30 cellular contexts compared by ENCODE assay signal in genomic region chr1:215679231-215679630, GRCh38.
"Had no signal": no experiment of that assay in that cellular context is flagged by ENCODE, and none has a peak within 500 bp of the region (broad histone marks: within the 10 kb centered on the region; RNA-seq: fewer than 3 reads in every experiment).

No MANE protein-coding gene starts in this region.

- H3K9me3 ChIP-seq: colonic mucosa, heart right ventricle had no signal

- H3K27me3 Mint-ChIP-seq: activated CD4-positive, alpha-beta memory T cell treated with anti-CD3 and anti-CD28 coated beads, Interleukin-2, amount 10 ng/mL, durations not matched to agents 7 days and 5 days; activated CD4-positive, alpha-beta T cell treated with anti-CD3 and anti-CD28 coated beads for 36 hours; activated CD4-positive, alpha-beta T cell treated with anti-CD3 and anti-CD28 coated beads, Interleukin-2, amount 10 ng/mL, durations not matched to agents 7 days and 5 days; activated naive CD8-positive, alpha-beta T cell; activated T-cell treated with anti-CD3 and anti-CD28 coated beads, Interleukin-2, amount 50 U/mL, for 24 hours; T-cell; T-helper 17 cell had no signal

- H3K4me1 ChIP-seq: colonic mucosa, heart right ventricle had no signal

- DNase-seq: activated CD4-positive, alpha-beta memory T cell treated with anti-CD3 and anti-CD28 coated beads, Interleukin-2, amount 10 ng/mL, durations not matched to agents 7 days and 5 days; activated CD4-positive, alpha-beta T cell treated with anti-CD3 and anti-CD28 coated beads for 36 hours; activated CD4-positive, alpha-beta T cell treated with anti-CD3 and anti-CD28 coated beads, Interleukin-2, amount 10 ng/mL, durations not matched to agents 7 days and 5 days; activated CD4-positive, alpha-beta T cell treated with anti-CD3 and anti-CD28 coated beads, Interleukin-2, amount 50 U/mL, for 4 hours; activated CD4-positive, CD25-positive, alpha-beta regulatory T cell; activated CD4-positive, CD25-positive, alpha-beta regulatory T cell treated with anti-CD3 and anti-CD28 coated beads, Interleukin-2, amount 50 U/mL, for 72 hours; activated CD8-positive, alpha-beta memory T cell treated with anti-CD3 and anti-CD28 coated beads, Interleukin-2, amount 50 U/mL, for 48 hours; activated gamma-delta T cell; activated naive CD4-positive, alpha-beta T cell; activated naive CD4-positive, alpha-beta T cell treated with anti-CD3 and anti-CD28 coated beads, Interleukin-2, amount 50 U/mL, for 16 hours; activated T-cell treated with anti-CD3 and anti-CD28 coated beads for 4 hours; activated T-cell treated with anti-CD3 and anti-CD28 coated beads, Interleukin-2, amount 50 U/mL, for 24 hours; activated T-cell treated with anti-CD3 and anti-CD28 coated beads, Interleukin-2, amount 50 U/mL, for 72 hours; amniotic stem cell; anterior cingulate cortex; brain microvascular endothelial cell; caudate nucleus; cerebellar nuclear complex; colonic mucosa; effector CD8-positive, alpha-beta T cell; foreskin fibroblast; heart right ventricle; SW 1271; T-cell; T-helper 17 cell; T1000; WERI-Rb-1 had no signal

- H3K4me3 ChIP-seq: colonic mucosa, heart right ventricle had no signal

- H3K27ac ChIP-seq: brain microvascular endothelial cell, colonic mucosa, epithelial cell of prostate, heart right ventricle, WERI-Rb-1 had no signal

- H3K27ac Mint-ChIP-seq: activated CD4-positive, alpha-beta memory T cell treated with anti-CD3 and anti-CD28 coated beads, Interleukin-2, amount 10 ng/mL, durations not matched to agents 7 days and 5 days; activated CD4-positive, alpha-beta T cell treated with anti-CD3 and anti-CD28 coated beads for 36 hours; activated CD4-positive, alpha-beta T cell treated with anti-CD3 and anti-CD28 coated beads, Interleukin-2, amount 10 ng/mL, durations not matched to agents 7 days and 5 days; activated naive CD8-positive, alpha-beta T cell; activated T-cell treated with anti-CD3 and anti-CD28 coated beads, Interleukin-2, amount 50 U/mL, for 24 hours; activated T-cell treated with anti-CD3 and anti-CD28 coated beads, Interleukin-2, amount 50 U/mL, for 72 hours; T-cell; T-helper 17 cell; T-helper 2 cell treated with Interferon-gamma antibody and Interleukin-4, amounts not matched to agents 5 μg/mL and 100 μg/mL, for 36 hours had no signal

- H3K36me3 Mint-ChIP-seq: activated naive CD8-positive, alpha-beta T cell; T-cell had no signal

- H3K4me1 Mint-ChIP-seq: activated CD4-positive, alpha-beta memory T cell treated with anti-CD3 and anti-CD28 coated beads, Interleukin-2, amount 10 ng/mL, durations not matched to agents 7 days and 5 days; activated CD4-positive, alpha-beta T cell treated with anti-CD3 and anti-CD28 coated beads for 36 hours; activated CD4-positive, alpha-beta T cell treated with anti-CD3 and anti-CD28 coated beads, Interleukin-2, amount 10 ng/mL, durations not matched to agents 7 days and 5 days; T-cell; T-helper 17 cell had no signal

- H3K36me3 ChIP-seq: brain microvascular endothelial cell, colonic mucosa, heart right ventricle, WERI-Rb-1 had no signal

- H3K4me3 Mint-ChIP-seq: activated CD4-positive, alpha-beta memory T cell treated with anti-CD3 and anti-CD28 coated beads, Interleukin-2, amount 10 ng/mL, durations not matched to agents 7 days and 5 days; activated CD4-positive, alpha-beta T cell treated with anti-CD3 and anti-CD28 coated beads for 36 hours; activated CD4-positive, alpha-beta T cell treated with anti-CD3 and anti-CD28 coated beads, Interleukin-2, amount 10 ng/mL, durations not matched to agents 7 days and 5 days; activated naive CD8-positive, alpha-beta T cell; activated T-cell treated with anti-CD3 and anti-CD28 coated beads, Interleukin-2, amount 50 U/mL, for 24 hours; activated T-cell treated with anti-CD3 and anti-CD28 coated beads, Interleukin-2, amount 50 U/mL, for 72 hours; T-cell; T-helper 17 cell; T-helper 2 cell treated with Interferon-gamma antibody and Interleukin-4, amounts not matched to agents 5 μg/mL and 100 μg/mL, for 36 hours had no signal

- H3K9me3 Mint-ChIP-seq: activated CD4-positive, alpha-beta memory T cell treated with anti-CD3 and anti-CD28 coated beads, Interleukin-2, amount 10 ng/mL, durations not matched to agents 7 days and 5 days; activated CD4-positive, alpha-beta T cell treated with anti-CD3 and anti-CD28 coated beads, Interleukin-2, amount 10 ng/mL, durations not matched to agents 7 days and 5 days; activated T-cell treated with anti-CD3 and anti-CD28 coated beads, Interleukin-2, amount 50 U/mL, for 72 hours; T-cell; T-helper 2 cell treated with Interferon-gamma antibody and Interleukin-4, amounts not matched to agents 5 μg/mL and 100 μg/mL, for 36 hours had no signal

- H3K27me3 ChIP-seq: brain microvascular endothelial cell, colonic mucosa had no signal

- ATAC-seq: activated CD4-positive, alpha-beta T cell treated with anti-CD3 and anti-CD28 coated beads for 36 hours; activated T-cell treated with anti-CD3 and anti-CD28 coated beads, Interleukin-2, amount 50 U/mL, for 72 hours; heart right ventricle; T-cell; T-helper 17 cell had no signal
